ENCODE assay signal across 14 cellular contexts in genomic region chr12:93087836-93088610, GRCh38.
"Had no signal": no experiment of that assay in that cellular context is flagged by ENCODE, and none has a peak within 500 bp of the region (broad histone marks: within the 10 kb centered on the region; RNA-seq: fewer than 3 reads in every experiment).

No MANE protein-coding gene starts in this region.

- H3K79me2 ChIP-seq: parathyroid adenoma had no signal

- DNase-seq: activated CD4-positive, alpha-beta T cell treated with anti-CD3 and anti-CD28 coated beads for 48 hours; activated CD8-positive, alpha-beta T cell treated with anti-CD3 and anti-CD28 coated beads, Interleukin-2, amount 10 ng/mL, durations not matched to agents 7 days and 5 days; activated naive CD4-positive, alpha-beta T cell; activated naive CD8-positive, alpha-beta T cell treated with anti-CD3 and anti-CD28 coated beads, Interleukin-2, amount 50 U/mL, for 24 hours; caudate nucleus; effector CD8-positive, alpha-beta T cell; hippocampal formation; midbrain; T-helper 1 cell had no signal

- H3K36me3 ChIP-seq: ascending aorta, tibial nerve had no signal

- H3K9ac ChIP-seq: parathyroid adenoma had no signal

- H3K4me1 ChIP-seq: ascending aorta, parathyroid adenoma, tibial nerve had no signal

- H3K27me3 ChIP-seq: ascending aorta, tibial nerve had no signal

- H2AFZ ChIP-seq: parathyroid adenoma had no signal

- ATAC-seq: activated CD8-positive, alpha-beta T cell treated with anti-CD3 and anti-CD28 coated beads, Interleukin-2, amount 10 ng/mL, durations not matched to agents 7 days and 5 days; activated naive CD8-positive, alpha-beta T cell treated with anti-CD3 and anti-CD28 coated beads, Interleukin-2, amount 50 U/mL, for 24 hours; WTC11 had no signal

- H3K27ac ChIP-seq: ascending aorta, coronary artery, parathyroid adenoma, tibial nerve had no signal

- H3K4me3 ChIP-seq: ascending aorta, coronary artery, tibial nerve had no signal
